9 cellular contexts compared by ENCODE assay signal in the genomic region with DNA sequence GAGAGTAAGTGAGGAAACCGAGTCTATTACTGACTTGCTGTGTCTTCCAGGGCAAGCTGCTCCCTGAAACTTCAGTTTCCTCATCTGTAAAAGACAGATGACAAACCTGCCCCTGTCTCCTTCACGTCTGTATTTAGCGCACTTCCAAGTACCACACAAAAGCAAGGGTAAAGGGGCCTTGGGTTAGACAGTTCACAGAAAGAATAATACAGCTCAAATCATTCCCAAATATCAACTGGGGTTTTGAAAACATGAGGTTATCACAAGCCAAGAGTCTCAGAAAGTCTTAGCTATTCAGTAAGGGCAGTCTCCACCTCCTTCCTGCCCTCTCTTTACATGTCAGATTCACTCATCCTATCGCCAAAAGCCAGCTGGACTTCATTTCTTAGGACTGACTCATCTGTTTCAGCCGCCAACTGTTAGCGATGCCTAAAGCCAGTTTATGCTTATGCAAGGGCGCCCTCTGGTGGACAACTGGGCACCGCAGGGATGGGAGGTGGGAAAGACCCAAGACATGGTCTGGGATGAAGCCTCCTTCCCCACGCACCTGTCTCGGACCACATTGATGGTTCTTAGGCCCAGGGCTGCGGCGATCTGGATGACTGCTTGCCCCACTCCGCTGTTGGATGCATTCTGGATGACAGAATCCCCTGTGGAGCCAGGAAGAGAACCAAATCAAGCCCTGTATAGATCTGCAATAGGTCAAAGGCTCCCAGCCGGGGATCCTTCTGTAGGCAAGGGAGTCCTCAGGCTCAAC. TPM values are rescaled to one million over a fixed set of nuclear protein-coding genes. Genes with fewer than 3 reads are reported as not detected.
DNase-seq lines count a peak whose midpoint lies in the region; ATAC-seq and TF ChIP-seq lines count a peak whose summit lies in the region.
"Had no signal": no experiment of that assay in that cellular context is flagged by ENCODE, and none has a peak within 500 bp of the region (broad histone marks: within the 10 kb centered on the region; RNA-seq: fewer than 3 reads in every experiment).

No MANE protein-coding gene starts in this region.

- H3K36me3 ChIP-seq in GM23248 (ENCODE audit: low read depth) = peaks cover 10% of the 10 kb centered on the region; the same call in 1 of the 2 replicates

- no peak overlapping the region for H3K4me3 Mint-ChIP-seq in CD4-positive, alpha-beta T cell
- H3K4me3 Mint-ChIP-seq: activated naive CD4-positive, alpha-beta T cell treated with anti-CD3 and anti-CD28 coated beads, Interleukin-2, amount 50 U/mL, for 24 hours had no signal

- H3K79me2 ChIP-seq in GM23248 (ENCODE audit: insufficient read depth) = no peaks in the 10 kb centered on the region

- no peaks in the 10 kb centered on the region for H3K9me3 ChIP-seq in CD4-positive, alpha-beta T cell (ENCODE audit: control insufficient read depth, low read length)
- no peaks in the 10 kb centered on the region for H3K9me3 ChIP-seq in GM23248 (ENCODE audit: low read depth)

- H3K27ac Mint-ChIP-seq in CD4-positive, alpha-beta T cell = no peak overlapping the region

- TF ChIP-seq CTCF in CD4-positive, alpha-beta T cell (IDR thresholded peaks at IDR 0.05) = peak; percentile 88
- TF ChIP-seq CTCF in NB4 (IDR thresholded peaks at IDR 0.05; ENCODE audit: low read depth, low read length) (peak; percentile 92), omental fat pad (IDR thresholded peaks at IDR 0.05) (peak in 2 of 3 donors; percentile 67 to 76)

- peak overlapping the region; percentile 58 for H3K9ac ChIP-seq in GM23248

- peak overlapping the region; percentile 63 for H2AFZ ChIP-seq in GM23248

- H3F3A ChIP-seq in GM23248 (ENCODE audit: insufficient read depth) = peaks cover 15% of the 10 kb centered on the region

- WGBS in GM23248 (ENCODE audit: low coverage in 1 of 2, low lambda C conversion rate in 2 of 2, missing lambda C conversion rate in 2 of 2), 2 experiments = 8 to 9% methylated on average over 14 of the region's 14 CpGs

- H3K4me3 ChIP-seq in GM23248 = no peak overlapping the region
- no peak overlapping the region for H3K4me3 ChIP-seq in NB4 (ENCODE audit: low read depth, low read length)

- intact Hi-C loops in CD4-positive, alpha-beta T cell (cut with DNase I, micrococcal nuclease) = loop anchor here (1.0 to 10.0 kb wide), 6 partner anchors 78 to 417 kb away; partner anchors contain the start of gene TMEM200B (in 1 of the 2)

- H3K4me2 ChIP-seq in GM23248 (ENCODE audit: unreplicated experiment) = peak overlapping the region; percentile 66

- no peak for TF ChIP-seq POLR2A in NB4 (IDR thresholded peaks at IDR 0.05; ENCODE audit: extremely low read depth, insufficient read length)

- no peaks in the 10 kb centered on the region for H3K9me2 ChIP-seq in GM23248 (ENCODE audit: insufficient read depth)

- no peaks in the 10 kb centered on the region for H3K4me1 Mint-ChIP-seq in CD4-positive, alpha-beta T cell (ENCODE audit: low read depth)

- H3K27me3 Mint-ChIP-seq in CD4-positive, alpha-beta T cell = no peaks in the 10 kb centered on the region
- H3K27me3 Mint-ChIP-seq: activated naive CD4-positive, alpha-beta T cell treated with anti-CD3 and anti-CD28 coated beads, Interleukin-2, amount 50 U/mL, for 24 hours had no signal

- no peaks in the 10 kb centered on the region for H4K20me1 ChIP-seq in GM23248 (ENCODE audit: insufficient read depth)

- POLR2A ChIA-PET in CD4-positive, alpha-beta T cell (lab: Charles Lee) = interaction anchor here (0.7 to 1.6 kb wide), 4 partner anchors 21 to 622 kb away, joined by 3 to 15 read pairs (median 4); partner anchors contain the start of gene SRSF4

- peak; percentile 79 to 94 (median 86) for DNase-seq in CD4-positive, alpha-beta T cell
- DNase-seq in GM23248 (peak; percentile 98), NB4 (ENCODE audit: low read depth) (peak; percentile 88), SK-MEL-5 (ENCODE audit: low read depth, low spot score) (peak; percentile 93), germinal center (ENCODE audit: low spot score) (peak; percentile 87), omental fat pad (ENCODE audit: low spot score) (peak; percentile 100), superior temporal gyrus (ENCODE audit: extremely low spot score) (peak; percentile 99)
- DNase-seq in activated naive CD4-positive, alpha-beta T cell (lab: John Stamatoyannopoulos, UW) = peak; percentile 81 to 92 (median 90)

- H3K9me3 Mint-ChIP-seq in CD4-positive, alpha-beta T cell = no peaks in the 10 kb centered on the region
- H3K9me3 Mint-ChIP-seq: activated naive CD4-positive, alpha-beta T cell treated with anti-CD3 and anti-CD28 coated beads, Interleukin-2, amount 50 U/mL, for 24 hours had no signal

- CTCF ChIA-PET in CD4-positive, alpha-beta T cell (lab: Charles Lee) = interaction anchor here (0.8 to 1.6 kb wide), 10 partner anchors 14 to 466 kb away, joined by 3 to 26 read pairs (median 3); partner anchors contain the start of genes SRSF4 and YTHDF2

- peak; percentile 93 for ATAC-seq in CD4-positive, alpha-beta T cell (ENCODE audit: poor library complexity)
- peak; percentile 97 for ATAC-seq in omental fat pad (ENCODE audit: low FRiP score)

- in situ Hi-C loops in GM23248 (cut with MboI) = no loop called here
- in situ Hi-C loops in SK-MEL-5 (cut with HindIII; ENCODE audit: low pct_unique_long_range_greater_than_20kb, low sequenced_read_pairs) = no loop called here

- peaks cover 50% of the 10 kb centered on the region for H3K36me3 Mint-ChIP-seq in CD4-positive, alpha-beta T cell (ENCODE audit: low read depth)

- no peaks in the 10 kb centered on the region for H3K27me3 ChIP-seq in CD4-positive, alpha-beta T cell (ENCODE audit: control insufficient read depth, insufficient read depth, low read length)
- H3K27me3 ChIP-seq in GM23248 (replicated peaks; ENCODE audit: insufficient read depth) = no peaks in the 10 kb centered on the region

- H3K4me1 ChIP-seq in GM23248 (ENCODE audit: insufficient read depth) = peaks cover 14% of the 10 kb centered on the region

- H3K27ac ChIP-seq in CD4-positive, alpha-beta T cell (ENCODE audit: low read depth, low read length) = no peak overlapping the region
- peak overlapping the region; percentile 78 for H3K27ac ChIP-seq in GM23248

RNA-seq across cellular contexts. Expression of gene SRSF4, which starts 21.1 kb away (rescaled TPM):
- 10 to 100 TPM; 89.2 to 93.4 TPM for total RNA-seq in CD4-positive, alpha-beta T cell
- 36.3 and 45.0 TPM in 2 replicates for total RNA-seq in GM23248 (2014; rRNA removed; shearing (Covaris generic))
- polyA plus RNA-seq in GM23248 (2016; fragmentation: Nextera tagmentation; extraction: Ambion mirVana) = 60.8 and 65.6 TPM in 2 replicates
- total RNA-seq in SK-MEL-5 (2014; rRNA removed; shearing (Covaris generic)) = 22.6 and 28.4 TPM in 2 replicates
- 31.3 and 40.1 TPM in 2 replicates for polyA plus RNA-seq in SK-MEL-5 (2015; cell fraction: cytosol; rRNA removed)
- 70.2 and 79.7 TPM in 2 replicates for polyA plus RNA-seq in SK-MEL-5 (2015; cell fraction: nucleus; rRNA removed)
- total RNA-seq in omental fat pad = 100 to 1,000 TPM in 1 of 4 donors, 10 to 100 TPM in 3; 75.3 to 117 (median 88.1) TPM

RNA-seq across cellular contexts. Expression of gene MECR, which starts 28.0 kb away (rescaled TPM):
- 1 to 10 TPM; 5.5 to 6.6 TPM for total RNA-seq in CD4-positive, alpha-beta T cell
- 19.1 and 23.6 TPM in 2 replicates for total RNA-seq in GM23248 (2014; rRNA removed; shearing (Covaris generic))
- polyA plus RNA-seq in GM23248 (2016; fragmentation: Nextera tagmentation; extraction: Ambion mirVana) = 43.3 and 48.2 TPM in 2 replicates
- total RNA-seq in SK-MEL-5 (2014; rRNA removed; shearing (Covaris generic)) = 19.5 and 25.8 TPM in 2 replicates
- 37.7 and 37.9 TPM in 2 replicates for polyA plus RNA-seq in SK-MEL-5 (2015; cell fraction: cytosol; rRNA removed)
- polyA plus RNA-seq in SK-MEL-5 (2015; cell fraction: nucleus; rRNA removed) = 57.8 and 66.1 TPM in 2 replicates
- 10 to 100 TPM; 18.0 to 29.4 (median 20.8) TPM for total RNA-seq in omental fat pad

RNA-seq across cellular contexts. Expression of gene PTPRU, which starts 33.6 kb away (rescaled TPM):
- under 1 TPM; 0.16 to 0.56 TPM for total RNA-seq in CD4-positive, alpha-beta T cell
- total RNA-seq in GM23248 (2014; rRNA removed; shearing (Covaris generic)) = 16.8 and 18.0 TPM in 2 replicates
- polyA plus RNA-seq in GM23248 (2016; fragmentation: Nextera tagmentation; extraction: Ambion mirVana) = 6.0 and 6.2 TPM in 2 replicates
- 3.3 and 4.0 TPM in 2 replicates for total RNA-seq in SK-MEL-5 (2014; rRNA removed; shearing (Covaris generic))
- polyA plus RNA-seq in SK-MEL-5 (2015; cell fraction: cytosol; rRNA removed) = 10.7 and 13.5 TPM in 2 replicates
- 11.2 and 21.4 TPM in 2 replicates for polyA plus RNA-seq in SK-MEL-5 (2015; cell fraction: nucleus; rRNA removed)
- total RNA-seq in omental fat pad = 10 to 100 TPM; 12.3 to 19.9 (median 15.9) TPM
